In the genomic region with DNA sequence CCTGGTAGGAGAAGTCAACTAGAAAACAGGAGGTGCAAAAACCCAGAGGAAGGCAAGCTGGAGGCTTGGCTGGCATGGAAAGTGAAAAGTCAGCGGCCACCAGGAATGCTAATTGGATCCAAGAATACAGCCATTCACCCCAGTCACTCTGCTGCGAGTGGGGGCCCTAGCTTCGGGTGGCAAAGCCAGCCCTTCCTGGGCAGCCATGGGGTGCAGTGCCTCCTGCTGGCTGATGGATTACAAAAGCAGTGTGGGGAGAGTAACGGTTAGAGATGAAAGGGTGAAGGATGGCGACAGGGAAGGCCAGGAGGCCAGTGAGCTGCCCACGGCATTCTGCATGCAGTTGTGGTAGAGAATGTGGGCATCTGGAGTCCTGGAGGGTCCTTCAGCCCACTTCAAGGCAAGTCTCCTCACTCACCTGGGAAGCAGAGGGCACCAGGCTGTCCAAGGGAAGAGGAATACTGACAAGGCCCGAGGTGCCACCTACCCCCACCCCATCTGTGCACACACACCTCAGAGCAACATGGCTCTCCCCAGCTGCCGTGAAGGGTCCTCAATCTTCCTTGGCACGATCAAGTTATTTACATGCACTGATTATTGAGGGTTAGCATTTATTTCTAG, we compare ENCODE assay signal across 8 cellular contexts. TPM values are rescaled to one million over a fixed set of nuclear protein-coding genes. Genes with fewer than 3 reads are reported as not detected.
DNase-seq lines count a peak whose midpoint lies in the region; ATAC-seq and TF ChIP-seq lines count a peak whose summit lies in the region.

No MANE protein-coding gene starts in this region.

- H3K4me2 ChIP-seq in mammary epithelial cell (ENCODE audit: insufficient read depth, low read depth, low read length) = no peak overlapping the region

- H3K27me3 ChIP-seq in mammary epithelial cell (ENCODE audit: insufficient read depth, low read length) = no peaks in the 10 kb centered on the region

- H3K9me3 ChIP-seq in mammary epithelial cell (replicated peaks; ENCODE audit: insufficient read depth, low read length) (no peaks in the 10 kb centered on the region), mucosa of descending colon (no peaks in the 10 kb centered on the region)

- peak overlapping the region; percentile 92 for H3K27ac Mint-ChIP-seq in mesothelial cell of epicardium

- no peak overlapping the region for H3K4me3 Mint-ChIP-seq in mesothelial cell of epicardium

- H3K9me3 Mint-ChIP-seq in mesothelial cell of epicardium = no peaks in the 10 kb centered on the region

- peaks cover 73% of the 10 kb centered on the region for H3K79me2 ChIP-seq in mammary epithelial cell (ENCODE audit: insufficient read depth, low read length)

- peaks cover 12% of the 10 kb centered on the region for H3K36me3 Mint-ChIP-seq in mesothelial cell of epicardium

- H3K4me3 ChIP-seq in HFF-Myc (replicated peaks; ENCODE audit: low read depth, low read length) (no peak overlapping the region), mammary epithelial cell (replicated peaks in 1 of 3; ENCODE audit: insufficient read depth in 1 of 3, low read depth in 2 of 3, low read length in 3 of 3) (no peak overlapping the region), mucosa of descending colon (no peak overlapping the region)

- in situ Hi-C loops in mammary epithelial cell (cut with MboI; ENCODE audit: low sequenced_read_pairs in 2 of 2) = loop anchor here in 1 of 2 donors (10.0 kb wide), 1 partner anchor 158 kb away; no protein-coding TSS in a partner anchor

- peaks cover 5% of the 10 kb centered on the region for H4K20me1 ChIP-seq in mammary epithelial cell (ENCODE audit: insufficient read depth, low read length)

- H3K36me3 ChIP-seq in mammary epithelial cell (ENCODE audit: insufficient read depth, low read length) = peaks cover 25% of the 10 kb centered on the region
- H3K36me3 ChIP-seq in mucosa of descending colon (ENCODE audit: low read depth) = peaks cover 18% of the 10 kb centered on the region

- dilution Hi-C loops in mammary epithelial cell (cut with HindIII; ENCODE audit: low sequenced_read_pairs) = no loop called here

- H3K27ac ChIP-seq in mammary epithelial cell (ENCODE audit: insufficient read depth, low read depth, low read length) = no peak overlapping the region

- BruUV-seq in mammary epithelial cell (replicated peaks; lab: Mats Ljungman, UMichigan) = no TSS peak

- WGBS in mammary epithelial cell (ENCODE audit: low coverage, missing lambda C conversion rate) = 38% methylated on average over 9 of the region's 9 CpGs

- H3K4me1 ChIP-seq in mammary epithelial cell (ENCODE audit: insufficient read depth, low read length) (peaks cover 42% of the 10 kb centered on the region), mucosa of descending colon (ENCODE audit: low read depth) (peaks cover 35% of the 10 kb centered on the region)

- DNase-seq in AG08395 (ENCODE audit: low spot score) = peak; percentile 72
- no peak for DNase-seq in HFF-Myc (ENCODE audit: extremely low read depth, low read depth)
- DNase-seq in mammary epithelial cell = no peak
- DNase-seq in mesothelial cell of epicardium (ENCODE audit: low spot score in 2 of 2, unreplicated experiment in 2 of 2) = no peak
- no peak for DNase-seq in mucosa of descending colon
- DNase-seq in NCI-H2107 (lab: John Stamatoyannopoulos, UW) = no peak
- DNase-seq in activated T-cell treated with anti-CD3 and anti-CD28 coated beads, Interleukin-2, amount 50 U/mL, for 1 hour = no peak

- no peak overlapping the region for H3K9ac ChIP-seq in mammary epithelial cell (ENCODE audit: insufficient read depth, low read length)

- no peak for ATAC-seq in mucosa of descending colon
- no peak for ATAC-seq in GM21825 (IDR thresholded peaks at IDR 0.05; ENCODE audit: unreplicated experiment)

- CTCF ChIA-PET in mammary epithelial cell (lab: Charles Lee; ENCODE audit: low non-redundant PET) = interaction anchor here (0.6 kb wide), 1 partner anchor 79 kb away, joined by 5 read pairs; no protein-coding TSS in a partner anchor

- no peaks in the 10 kb centered on the region for H3K27me3 Mint-ChIP-seq in mesothelial cell of epicardium (ENCODE audit: low read depth)

- H2AFZ ChIP-seq in mammary epithelial cell (ENCODE audit: low read depth, low read length) = no peak overlapping the region

- H3K4me1 Mint-ChIP-seq in mesothelial cell of epicardium = peaks cover 32% of the 10 kb centered on the region

- intact Hi-C loops in mammary epithelial cell (cut with micrococcal nuclease) = no loop called here
- intact Hi-C loops in mucosa of descending colon (cut with DNase I, micrococcal nuclease) = loop anchor here in 1 of 2 donors (10.0 kb wide), 1 partner anchor 162 kb away; a partner anchor contains a TSS

- TF ChIP-seq CTCF in HFF-Myc (IDR thresholded peaks at IDR 0.05; ENCODE audit: low read depth, low read length, missing control alignments) = peak; percentile 59
- peak; percentile 47 to 64 for TF ChIP-seq CTCF in mammary epithelial cell (conservative IDR thresholded peaks at IDR 0.05 in 1 of 2, IDR thresholded peaks at IDR 0.05 in 1 of 2; ENCODE audit: extremely low read depth in 1 of 2, insufficient read depth in 1 of 2, low read depth in 1 of 2, low read length in 2 of 2)
- TF ChIP-seq CTCF in mesothelial cell of epicardium (IDR thresholded peaks at IDR 0.05; ENCODE audit: unreplicated experiment) = peak; percentile 14
- no peak for TF ChIP-seq CTCF in mucosa of descending colon (IDR thresholded peaks at IDR 0.05)

RNA-seq across cellular contexts. Expression of a gene that starts 20.3 kb away (rescaled TPM):
- total RNA-seq in mammary epithelial cell (under 1 TPM; 0.17 to 0.47 TPM), mesothelial cell of epicardium (2.1 to 2.4 TPM (median 2.1 TPM) in 3 replicates), mucosa of descending colon (under 1 TPM in 1 of 3 donors, not detected in 2; 0.58 TPM)
- polyA plus RNA-seq in mammary epithelial cell = 0.06 TPM
- polyA minus RNA-seq in mammary epithelial cell = not detected

RNA-seq across cellular contexts. Expression of a gene that starts 51.7 kb away (rescaled TPM):
- total RNA-seq in mammary epithelial cell (10 to 100 TPM; 15.1 to 44.7 TPM), mesothelial cell of epicardium (192 to 204 TPM (median 192 TPM) in 3 replicates), mucosa of descending colon (10 to 100 TPM in 2 of 3 donors, 1 to 10 TPM in 1; 3.8 to 13.3 (median 13.0) TPM)
- 7.3 TPM for polyA plus RNA-seq in mammary epithelial cell
- 50.0 TPM for polyA minus RNA-seq in mammary epithelial cell
